ENCODE assay signal across 27 cellular contexts in the genomic region with DNA sequence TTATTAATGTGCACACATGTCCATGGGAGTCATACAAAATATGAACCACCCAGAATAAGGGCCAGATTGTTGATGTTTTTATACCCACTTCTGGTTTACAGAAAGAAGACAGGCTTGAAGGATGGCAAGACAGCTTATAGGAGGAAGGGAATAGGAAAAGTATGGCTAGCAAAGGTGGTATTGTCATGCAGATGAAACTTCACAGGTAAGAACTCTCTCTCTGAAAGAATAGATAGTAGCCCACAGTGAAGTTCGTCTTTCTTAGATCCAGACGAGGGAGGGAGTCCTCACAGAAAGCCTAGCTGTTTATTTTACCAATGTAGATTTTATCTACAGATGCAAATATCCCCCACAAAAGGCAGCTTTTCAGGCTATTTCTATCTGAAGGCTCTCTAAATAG.
"Had no signal": no experiment of that assay in that cellular context is flagged by ENCODE, and none has a peak within 500 bp of the region (broad histone marks: within the 10 kb centered on the region; RNA-seq: fewer than 3 reads in every experiment).

No MANE protein-coding gene starts in this region.

- H3K4me1 ChIP-seq: left lung, lower lobe of right lung, right atrium auricular region, right lobe of liver, suprapubic skin, tibial artery, upper lobe of right lung had no signal

- H3K36me3 Mint-ChIP-seq: naive B cell; natural killer cell treated with Interleukin-12 subunit alpha and Interleukin-12 subunit beta and Interleukin-15 and Interleukin-18, amount 100 ng/mL, for 72 hours; stimulated activated naive B cell treated with anti-CD40 and anti-IgM and Interleukin-4, amounts not matched to agents 10 μg/mL and 1 μg/mL and 100 μg/mL, for 72 hours had no signal

- H3K27me3 Mint-ChIP-seq: naive B cell; natural killer cell treated with Interleukin-12 subunit alpha and Interleukin-12 subunit beta and Interleukin-15 and Interleukin-18, amount 100 ng/mL, for 72 hours; progenitor cell of endocrine pancreas; stimulated activated naive B cell treated with anti-CD40 and anti-IgM and Interleukin-4, amounts not matched to agents 10 μg/mL and 1 μg/mL and 100 μg/mL, for 72 hours; stimulated activated naive CD8-positive, alpha-beta T cell treated with anti-CD3 and anti-CD28 coated beads, Interleukin-15, Interleukin-2, amounts not matched to agents 100 ng/mL and 50 ng/mL, for 24 hours had no signal

- H3K4me3 Mint-ChIP-seq: immature natural killer cell; mesothelial cell of epicardium; naive B cell; natural killer cell treated with Interleukin-12 subunit alpha and Interleukin-12 subunit beta and Interleukin-15 and Interleukin-18, amount 100 ng/mL, for 72 hours; stimulated activated naive B cell treated with anti-CD40 and anti-IgM and Interleukin-4, amounts not matched to agents 10 μg/mL and 1 μg/mL and 100 μg/mL, for 72 hours; stimulated activated naive CD8-positive, alpha-beta T cell treated with anti-CD3 and anti-CD28 coated beads, Interleukin-15, Interleukin-2, amounts not matched to agents 100 ng/mL and 50 ng/mL, for 24 hours had no signal

- H3K4me1 Mint-ChIP-seq: immature natural killer cell; mesothelial cell of epicardium; naive B cell; stimulated activated naive B cell treated with anti-CD40 and anti-IgM and Interleukin-4, amounts not matched to agents 10 μg/mL and 1 μg/mL and 100 μg/mL, for 72 hours had no signal

- DNase-seq: hypothalamus; immature natural killer cell; kidney; left colon; left lung; lower lobe of right lung; mammary epithelial cell; mesenchymal stem cell; naive B cell; ovary; right lobe of liver; stimulated activated CD4-positive, alpha-beta T cell treated with anti-CD3 and anti-CD28 coated beads, Interleukin-2, amount 100 ng/mL, for 24 hours; stimulated activated CD4-positive, alpha-beta T cell treated with anti-CD3 and anti-CD28 coated beads, Interleukin-4, amount 100 ng/mL, for 1 hour; stimulated activated naive B cell treated with anti-CD40 and anti-IgM and Interleukin-4, amounts not matched to agents 10 μg/mL and 1 μg/mL and 100 μg/mL, for 72 hours; tibial artery; trophoblast cell; upper lobe of right lung had no signal

- H3K27ac Mint-ChIP-seq: immature natural killer cell; mesothelial cell of epicardium; naive B cell; natural killer cell treated with Interleukin-12 subunit alpha and Interleukin-12 subunit beta and Interleukin-15 and Interleukin-18, amount 100 ng/mL, for 72 hours; progenitor cell of endocrine pancreas; stimulated activated naive B cell treated with anti-CD40 and anti-IgM and Interleukin-4, amounts not matched to agents 10 μg/mL and 1 μg/mL and 100 μg/mL, for 72 hours; stimulated activated naive CD8-positive, alpha-beta T cell treated with anti-CD3 and anti-CD28 coated beads, Interleukin-15, Interleukin-2, amounts not matched to agents 100 ng/mL and 50 ng/mL, for 24 hours had no signal

- FAIRE-seq: islet of Langerhans, kidney, urothelium cell line had no signal

- ATAC-seq: left colon; left lung; lower lobe of right lung; natural killer cell treated with Interleukin-12 subunit alpha and Interleukin-12 subunit beta and Interleukin-15 and Interleukin-18, amount 100 ng/mL, for 72 hours; right lobe of liver; upper lobe of right lung had no signal

- H3K4me3 ChIP-seq: left lung, lower lobe of right lung, ovary, right atrium auricular region, right lobe of liver, smooth muscle cell, suprapubic skin, thoracic aorta, tibial artery, upper lobe of right lung had no signal

- H3K9me3 ChIP-seq: left lung, lower lobe of right lung, ovary, right atrium auricular region, right lobe of liver, suprapubic skin, thoracic aorta, upper lobe of right lung had no signal

- H3K9me3 Mint-ChIP-seq: immature natural killer cell; natural killer cell treated with Interleukin-12 subunit alpha and Interleukin-12 subunit beta and Interleukin-15 and Interleukin-18, amount 100 ng/mL, for 72 hours; stimulated activated naive B cell treated with anti-CD40 and anti-IgM and Interleukin-4, amounts not matched to agents 10 μg/mL and 1 μg/mL and 100 μg/mL, for 72 hours; stimulated activated naive CD8-positive, alpha-beta T cell treated with anti-CD3 and anti-CD28 coated beads, Interleukin-15, Interleukin-2, amounts not matched to agents 100 ng/mL and 50 ng/mL, for 24 hours had no signal

- H3K27me3 ChIP-seq: left lung, ovary, right atrium auricular region, right lobe of liver, suprapubic skin, tibial artery, upper lobe of right lung had no signal

- H3K27ac ChIP-seq: left lung, lower lobe of right lung, ovary, right atrium auricular region, right lobe of liver, suprapubic skin, thoracic aorta, tibial artery, upper lobe of right lung had no signal

- H3K4me2 ChIP-seq: smooth muscle cell had no signal

- H3K36me3 ChIP-seq: left lung, lower lobe of right lung, ovary, right atrium auricular region, right lobe of liver, suprapubic skin, thoracic aorta, tibial artery, upper lobe of right lung had no signal
